Comparison of ENCODE assay signal across 14 cellular contexts in the genomic region with DNA sequence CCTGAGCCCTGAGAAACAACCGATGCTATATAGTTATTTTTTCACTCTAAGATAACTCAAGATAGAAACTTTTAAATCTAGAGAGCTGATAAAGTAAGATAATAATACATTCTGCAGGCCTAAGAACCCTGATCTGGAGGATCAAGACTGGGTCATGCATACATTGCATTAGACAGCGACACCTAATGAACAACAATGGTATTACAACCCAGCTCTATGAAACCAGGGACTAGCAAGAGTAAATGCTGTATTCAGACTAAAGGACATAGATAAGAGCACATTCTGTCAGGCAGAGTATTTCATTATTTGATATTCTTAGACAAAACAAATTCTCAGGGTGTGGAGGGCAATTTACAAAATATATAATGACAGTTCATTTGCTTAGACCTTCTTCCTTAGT.
DNase-seq lines count a peak whose midpoint lies in the region; ATAC-seq, FAIRE-seq and TF ChIP-seq lines count a peak whose summit lies in the region.
"Had no signal": no experiment of that assay in that cellular context is flagged by ENCODE, and none has a peak within 500 bp of the region (broad histone marks: within the 10 kb centered on the region; RNA-seq: fewer than 3 reads in every experiment).

No MANE protein-coding gene starts in this region.

- no peak overlapping the region for H3K4me2 ChIP-seq in A549

- H3K4me1 ChIP-seq in A549, result no peaks in the 10 kb centered on the region
- H3K4me1 ChIP-seq in foreskin keratinocyte, result no peaks in the 10 kb centered on the region
- H3K4me1 ChIP-seq in pancreas, result no peaks in the 10 kb centered on the region
- H3K4me1 ChIP-seq: SJCRH30 had no signal

- no peak for TF ChIP-seq POLR2A in A549 (IDR thresholded peaks at IDR 0.05; ENCODE audit: low read length)

- H3K27me3 ChIP-seq in foreskin keratinocyte, result no peaks in the 10 kb centered on the region
- no peaks in the 10 kb centered on the region for H3K27me3 ChIP-seq in pancreas
- H3K27me3 ChIP-seq: SJCRH30 had no signal

- DNase-seq in A549 (ENCODE audit: low read depth in 1 of 2, low spot score in 1 of 2) (peak in 1 of 2 experiments; percentile 53), RCC 7860 (ENCODE audit: low spot score) (peak; percentile 7), foreskin keratinocyte (no peak), C1 segment of cervical spinal cord (lab: John Stamatoyannopoulos, UW) (no peak), cerebellum (ENCODE audit: low spot score) (no peak), NCI-H748 treated with DMSO at 0.1 percent for 48 hours (lab: John Stamatoyannopoulos, UW) (no peak), pancreas (no peak)
- DNase-seq: activated CD4-positive, alpha-beta T cell treated with anti-CD3 and anti-CD28 coated beads, Interleukin-2, amount 10 ng/mL, durations not matched to agents 7 days and 5 days; activated naive CD4-positive, alpha-beta T cell treated with anti-CD3 and anti-CD28 coated beads for 36 hours; effector memory CD8-positive, alpha-beta T cell; GM23248; NCI-H2029 had no signal

- H3K9me3 ChIP-seq in A549, result peaks cover 29% of the 10 kb centered on the region
- H3K9me3 ChIP-seq in pancreas, result no peaks in the 10 kb centered on the region

- no peak for TF ChIP-seq EP300 in A549 (IDR thresholded peaks at IDR 0.05)

- 58% methylated on average over 2 of the region's 2 CpGs for WGBS in A549 (ENCODE audit: missing lambda C conversion rate)
- 84 to 85% methylated on average over 2 of the region's 2 CpGs for WGBS in pancreas, 2 donors

- 0 out of 5 replicates have a peak, but pooled peaks of 1 of the 2 experiments have one; percentile 15 for TF ChIP-seq RAD21 in A549 (conservative IDR thresholded peaks at IDR 0.05 in 1 of 2, IDR thresholded peaks at IDR 0.05 in 1 of 2)

- POLR2A ChIA-PET in A549 (lab: Yijun Ruan, JAX), result no interaction called here

- TF ChIP-seq CTCF in A549 (IDR thresholded peaks at IDR 0.05) (peak; percentile 12; the same call in 1 of the 3 replicates), GM12873 (IDR thresholded peaks at IDR 0.05; ENCODE audit: insufficient read depth, low read depth, low read length, missing control alignments) (peak; percentile 51), foreskin keratinocyte (conservative IDR thresholded peaks at IDR 0.05) (peak; percentile 59), pancreas (IDR thresholded peaks at IDR 0.05) (no peak)

- intact Hi-C loops in pancreas (cut with DNase I), result no loop called here

- no peak for FAIRE-seq in A549 (lab: Jason Lieb, UNC)
- no peak for FAIRE-seq in RCC 7860 (lab: Jason Lieb, UNC)
- FAIRE-seq in pancreas (lab: Jason Lieb, UNC), result no peak

- H3K36me3 ChIP-seq in pancreas, result no peaks in the 10 kb centered on the region
- H3K36me3 ChIP-seq: SJCRH30 had no signal

- H3K4me3 ChIP-seq in A549, result no peak overlapping the region
- H3K4me3 ChIP-seq in pancreas, result no peak overlapping the region
- H3K4me3 ChIP-seq: GM23248, SJCRH30 had no signal

- ATAC-seq in A549, result no peak
- no peak for ATAC-seq in foreskin keratinocyte
- no peak for ATAC-seq in pancreas
- ATAC-seq: effector memory CD8-positive, alpha-beta T cell had no signal

- CTCF ChIA-PET in A549 (lab: Yijun Ruan, JAX), result interaction anchor here (1.2 to 2.0 kb wide), 5 partner anchors 11 to 157 kb away, joined by 3 to 4 read pairs (median 4); no protein-coding TSS in a partner anchor

- H3K27ac ChIP-seq in A549 (no peak overlapping the region), foreskin keratinocyte (no peak overlapping the region), pancreas (no peak overlapping the region)
- H3K27ac ChIP-seq: GM23248, SJCRH30 had no signal

TF ChIP-seq in A549, 52 proteins besides CTCF, POLR2A, EP300 and RAD21:
- no peak for TF ChIP-seq FOSB (CRISPR knock-in tag; IDR thresholded peaks at IDR 0.05)
- TF ChIP-seq NPAS2 (CRISPR knock-in tag; IDR thresholded peaks at IDR 0.05; ENCODE audit: borderline replicate concordance), result no peak
- 0 out of 2 replicates have a peak, but pooled peaks have one; percentile 20 for TF ChIP-seq RCOR1 (IDR thresholded peaks at IDR 0.05; ENCODE audit: low read depth, low read length)
- TF ChIP-seq, protein P1, sequence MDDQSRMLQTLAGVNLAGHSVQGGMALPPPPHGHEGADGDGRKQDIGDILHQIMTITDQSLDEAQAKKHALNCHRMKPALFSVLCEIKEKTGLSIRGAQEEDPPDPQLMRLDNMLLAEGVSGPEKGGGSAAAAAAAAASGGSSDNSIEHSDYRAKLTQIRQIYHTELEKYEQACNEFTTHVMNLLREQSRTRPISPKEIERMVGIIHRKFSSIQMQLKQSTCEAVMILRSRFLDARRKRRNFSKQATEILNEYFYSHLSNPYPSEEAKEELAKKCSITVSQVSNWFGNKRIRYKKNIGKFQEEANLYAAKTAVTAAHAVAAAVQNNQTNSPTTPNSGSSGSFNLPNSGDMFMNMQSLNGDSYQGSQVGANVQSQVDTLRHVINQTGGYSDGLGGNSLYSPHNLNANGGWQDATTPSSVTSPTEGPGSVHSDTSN (IDR thresholded peaks at IDR 0.05), result no peak
- no peak for TF ChIP-seq HEYL (CRISPR knock-in tag; IDR thresholded peaks at IDR 0.05)
- TF ChIP-seq POLR2AphosphoS2 (conservative IDR thresholded peaks at IDR 0.05; ENCODE audit: low read length), result no peak
- TF ChIP-seq HOXA7 (CRISPR knock-in tag; IDR thresholded peaks at IDR 0.05), result no peak

Comparison
In these comparisons a context has a peak if more than half of its experiments do, and no peak if none do; other contexts are left out.
1. CTCF ChIP-seq: peak in A549 (single experiment), GM12873 (single experiment) and foreskin keratinocyte (single experiment); none in pancreas (0 of 4).